ENCODE assay signal across 1 cellular context in the genomic region with DNA sequence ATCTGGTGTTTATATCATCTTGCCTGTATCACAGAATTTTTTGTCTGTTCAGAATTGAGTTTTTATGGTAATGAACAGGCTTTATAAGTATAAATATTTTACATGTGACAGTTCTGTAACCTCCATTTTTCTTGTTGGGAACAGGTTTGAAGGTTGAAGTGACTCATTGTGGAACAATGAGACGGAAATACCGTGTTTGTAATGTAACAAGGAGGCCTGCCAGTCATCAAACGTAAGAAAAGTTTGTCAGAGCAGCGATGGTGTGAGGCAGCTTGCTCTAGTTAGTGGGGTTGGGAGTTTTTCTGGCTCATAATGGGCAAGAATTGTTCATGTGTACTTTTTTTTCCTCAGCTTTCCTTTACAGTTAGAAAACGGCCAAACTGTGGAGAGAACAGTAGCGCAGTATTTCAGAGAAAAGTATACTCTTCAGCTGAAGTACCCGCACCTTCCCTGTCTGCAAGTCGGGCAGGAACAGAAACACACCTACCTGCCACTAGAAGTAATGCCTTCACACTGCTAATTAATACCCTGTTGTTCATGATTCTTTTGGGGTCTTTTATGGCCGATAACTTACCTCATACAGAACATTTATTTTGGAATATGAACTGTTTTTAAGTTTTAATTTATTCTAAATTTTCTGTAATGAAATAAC.
TF ChIP-seq lines count a peak whose summit lies in the region.

No MANE protein-coding gene starts in this region.

TF ChIP-seq in WTC11, 78 proteins besides CTCF, POLR2A, EP300 and RAD21 (continued from another document):
- TF ChIP-seq, protein P1, sequence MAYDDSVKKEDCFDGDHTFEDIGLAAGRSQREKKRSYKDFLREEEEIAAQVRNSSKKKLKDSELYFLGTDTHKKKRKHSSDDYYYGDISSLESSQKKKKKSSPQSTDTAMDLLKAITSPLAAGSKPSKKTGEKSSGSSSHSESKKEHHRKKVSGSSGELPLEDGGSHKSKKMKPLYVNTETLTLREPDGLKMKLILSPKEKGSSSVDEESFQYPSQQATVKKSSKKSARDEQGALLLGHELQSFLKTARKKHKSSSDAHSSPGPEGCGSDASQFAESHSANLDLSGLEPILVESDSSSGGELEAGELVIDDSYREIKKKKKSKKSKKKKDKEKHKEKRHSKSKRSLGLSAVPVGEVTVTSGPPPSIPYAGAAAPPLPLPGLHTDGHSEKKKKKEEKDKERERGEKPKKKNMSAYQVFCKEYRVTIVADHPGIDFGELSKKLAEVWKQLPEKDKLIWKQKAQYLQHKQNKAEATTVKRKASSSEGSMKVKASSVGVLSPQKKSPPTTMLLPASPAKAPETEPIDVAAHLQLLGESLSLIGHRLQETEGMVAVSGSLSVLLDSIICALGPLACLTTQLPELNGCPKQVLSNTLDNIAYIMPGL (CRISPR knock-in tag; IDR thresholded peaks at IDR 0.05): no peak
- no peak for TF ChIP-seq GRHL2 (CRISPR knock-in tag; IDR thresholded peaks at IDR 0.05; ENCODE audit: insufficient replicate concordance, severe bottlenecking)
- TF ChIP-seq RELA (CRISPR knock-in tag; IDR thresholded peaks at IDR 0.05; ENCODE audit: borderline replicate concordance): no peak
- TF ChIP-seq ZBTB21 (CRISPR knock-in tag; IDR thresholded peaks at IDR 0.05; ENCODE audit: borderline replicate concordance): no peak
- no peak for TF ChIP-seq E2F1 (CRISPR knock-in tag; IDR thresholded peaks at IDR 0.05)
- TF ChIP-seq, protein P2, sequence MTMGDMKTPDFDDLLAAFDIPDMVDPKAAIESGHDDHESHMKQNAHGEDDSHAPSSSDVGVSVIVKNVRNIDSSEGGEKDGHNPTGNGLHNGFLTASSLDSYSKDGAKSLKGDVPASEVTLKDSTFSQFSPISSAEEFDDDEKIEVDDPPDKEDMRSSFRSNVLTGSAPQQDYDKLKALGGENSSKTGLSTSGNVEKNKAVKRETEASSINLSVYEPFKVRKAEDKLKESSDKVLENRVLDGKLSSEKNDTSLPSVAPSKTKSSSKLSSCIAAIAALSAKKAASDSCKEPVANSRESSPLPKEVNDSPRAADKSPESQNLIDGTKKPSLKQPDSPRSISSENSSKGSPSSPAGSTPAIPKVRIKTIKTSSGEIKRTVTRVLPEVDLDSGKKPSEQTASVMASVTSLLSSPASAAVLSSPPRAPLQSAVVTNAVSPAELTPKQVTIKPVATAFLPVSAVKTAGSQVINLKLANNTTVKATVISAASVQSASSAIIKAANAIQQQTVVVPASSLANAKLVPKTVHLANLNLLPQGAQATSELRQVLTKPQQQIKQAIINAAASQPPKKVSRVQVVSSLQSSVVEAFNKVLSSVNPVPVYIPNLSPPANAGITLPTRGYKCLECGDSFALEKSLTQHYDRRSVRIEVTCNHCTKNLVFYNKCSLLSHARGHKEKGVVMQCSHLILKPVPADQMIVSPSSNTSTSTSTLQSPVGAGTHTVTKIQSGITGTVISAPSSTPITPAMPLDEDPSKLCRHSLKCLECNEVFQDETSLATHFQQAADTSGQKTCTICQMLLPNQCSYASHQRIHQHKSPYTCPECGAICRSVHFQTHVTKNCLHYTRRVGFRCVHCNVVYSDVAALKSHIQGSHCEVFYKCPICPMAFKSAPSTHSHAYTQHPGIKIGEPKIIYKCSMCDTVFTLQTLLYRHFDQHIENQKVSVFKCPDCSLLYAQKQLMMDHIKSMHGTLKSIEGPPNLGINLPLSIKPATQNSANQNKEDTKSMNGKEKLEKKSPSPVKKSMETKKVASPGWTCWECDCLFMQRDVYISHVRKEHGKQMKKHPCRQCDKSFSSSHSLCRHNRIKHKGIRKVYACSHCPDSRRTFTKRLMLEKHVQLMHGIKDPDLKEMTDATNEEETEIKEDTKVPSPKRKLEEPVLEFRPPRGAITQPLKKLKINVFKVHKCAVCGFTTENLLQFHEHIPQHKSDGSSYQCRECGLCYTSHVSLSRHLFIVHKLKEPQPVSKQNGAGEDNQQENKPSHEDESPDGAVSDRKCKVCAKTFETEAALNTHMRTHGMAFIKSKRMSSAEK (CRISPR knock-in tag; IDR thresholded peaks at IDR 0.05; ENCODE audit: borderline replicate concordance): no peak
- TF ChIP-seq ATF6 (CRISPR knock-in tag; IDR thresholded peaks at IDR 0.05): no peak
- TF ChIP-seq, protein P3, sequence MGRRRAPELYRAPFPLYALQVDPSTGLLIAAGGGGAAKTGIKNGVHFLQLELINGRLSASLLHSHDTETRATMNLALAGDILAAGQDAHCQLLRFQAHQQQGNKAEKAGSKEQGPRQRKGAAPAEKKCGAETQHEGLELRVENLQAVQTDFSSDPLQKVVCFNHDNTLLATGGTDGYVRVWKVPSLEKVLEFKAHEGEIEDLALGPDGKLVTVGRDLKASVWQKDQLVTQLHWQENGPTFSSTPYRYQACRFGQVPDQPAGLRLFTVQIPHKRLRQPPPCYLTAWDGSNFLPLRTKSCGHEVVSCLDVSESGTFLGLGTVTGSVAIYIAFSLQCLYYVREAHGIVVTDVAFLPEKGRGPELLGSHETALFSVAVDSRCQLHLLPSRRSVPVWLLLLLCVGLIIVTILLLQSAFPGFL (CRISPR knock-in tag; IDR thresholded peaks at IDR 0.05; ENCODE audit: borderline replicate concordance): no peak
